Comparison of ENCODE assay signal across 8 cellular contexts in genomic region chr15:75921732-75922703, GRCh38. TPM values are rescaled to one million over a fixed set of nuclear protein-coding genes. Genes with fewer than 3 reads are reported as not detected.
DNase-seq lines count a peak whose midpoint lies in the region; ATAC-seq and TF ChIP-seq lines count a peak whose summit lies in the region.

No MANE protein-coding gene starts in this region.

- H3K27ac ChIP-seq in caudate nucleus (ENCODE audit: low read depth, low read length): no peak overlapping the region

- H3K4me3 ChIP-seq in AG04449 (ENCODE audit: low read depth, low read length): no peak overlapping the region
- H3K4me3 ChIP-seq in GM12864 (ENCODE audit: low read depth, low read length): no peak overlapping the region
- no peak overlapping the region for H3K4me3 ChIP-seq in fibroblast of mammary gland (ENCODE audit: control insufficient read depth, low read depth, low read length)

- no peak for ATAC-seq in GM21423 (IDR thresholded peaks at IDR 0.05; ENCODE audit: unreplicated experiment)

- POLR2A ChIA-PET in AG04449 (lab: Yijun Ruan, JAX): no interaction called here

- TF ChIP-seq CTCF in AG04449 (IDR thresholded peaks at IDR 0.05; ENCODE audit: insufficient read depth, low read length, missing control alignments) (peak; percentile 35), GM12864 (IDR thresholded peaks at IDR 0.05; ENCODE audit: low read depth, low read length, missing control alignments) (peak; percentile 25), fibroblast of mammary gland (conservative IDR thresholded peaks at IDR 0.05; ENCODE audit: control insufficient read depth, insufficient read depth, low read depth, low read length) (peak; percentile 43)

- DNase-seq in AG04449 (ENCODE audit: low read depth, low spot score) (peak; percentile 37), GM12864 (ENCODE audit: low read depth) (no peak), RKO (ENCODE audit: low spot score) (peak; percentile 42), fibroblast of mammary gland (ENCODE audit: low read depth) (peak; percentile 94), pulmonary artery endothelial cell (ENCODE audit: low read depth, low spot score) (peak; percentile 44), caudate nucleus (lab: John Stamatoyannopoulos, UW) (no peak), GM19240 (ENCODE audit: insufficient read length, low spot score) (no peak)

- CTCF ChIA-PET in AG04449 (lab: Yijun Ruan, JAX): interaction anchor here (0.6 to 3.4 kb wide), 21 partner anchors 7 to 554 kb away, joined by 3 to 23 read pairs (median 3); partner anchors contain the start of gene FBXO22

RNA-seq across cellular contexts. Expression of gene FBXO22, which starts 18.3 kb away (rescaled TPM):
- total RNA-seq in pulmonary artery endothelial cell: 86.5 and 125 TPM in 2 replicates

Comparison
In these comparisons a context has a peak if more than half of its experiments do, and no peak if none do; other contexts are left out.
1. DNase-seq: peak in AG04449 (single experiment), RKO (single experiment), fibroblast of mammary gland (single experiment) and pulmonary artery endothelial cell (single experiment); none in GM12864 (single experiment), caudate nucleus (0 of 61) and GM19240 (single experiment).
2. Peak in every context shown above with its lines, with median percentiles within 50 percentile points of each other: CTCF ChIP-seq.